ENCODE assay signal across 14 cellular contexts in the genomic region with DNA sequence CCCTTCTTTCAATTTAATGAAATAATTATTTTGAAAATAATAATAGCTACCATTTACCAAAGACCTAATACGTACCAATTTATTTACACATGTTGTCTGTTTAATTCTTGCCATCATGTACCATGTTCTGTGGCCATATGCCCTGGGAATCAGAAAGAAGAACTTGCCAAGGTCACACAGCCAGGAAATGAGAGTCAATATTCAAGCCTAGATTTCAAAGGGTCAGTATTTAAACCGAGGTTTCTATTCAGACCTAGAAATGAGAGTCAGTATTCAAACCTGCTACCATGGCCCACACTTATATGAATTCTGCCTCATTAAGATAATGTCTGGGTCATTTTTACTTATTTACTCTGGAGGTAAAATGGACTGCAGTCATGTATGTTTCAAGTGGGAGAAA.
DNase-seq lines count a peak whose midpoint lies in the region; ATAC-seq, FAIRE-seq and TF ChIP-seq lines count a peak whose summit lies in the region.
"Had no signal": no experiment of that assay in that cellular context is flagged by ENCODE, and none has a peak within 500 bp of the region (broad histone marks: within the 10 kb centered on the region; RNA-seq: fewer than 3 reads in every experiment).

No MANE protein-coding gene starts in this region.

- peak; percentile 57 for ATAC-seq in GM18867 (IDR thresholded peaks at IDR 0.05; ENCODE audit: unreplicated experiment)
- ATAC-seq in GM21786 (IDR thresholded peaks at IDR 0.05; ENCODE audit: unreplicated experiment): peak; percentile 41
- peak; percentile 35 to 65 (median 48) for ATAC-seq in pancreas
- ATAC-seq: effector memory CD8-positive, alpha-beta T cell had no signal

- no peak for FAIRE-seq in RCC 7860 (lab: Jason Lieb, UNC)
- FAIRE-seq in pancreas (lab: Jason Lieb, UNC): no peak

- intact Hi-C loops in pancreas (cut with DNase I): no loop called here

- WGBS in pancreas, 2 donors: 24 to 36% methylated on average over 2 of the region's 2 CpGs

- peak; percentile 28 for DNase-seq in RCC 7860 (ENCODE audit: low spot score)
- no peak for DNase-seq in pancreas
- no peak for DNase-seq in NCI-H1092 (lab: John Stamatoyannopoulos, UW)
- DNase-seq in right atrium auricular region (ENCODE audit: low spot score): no peak
- DNase-seq in NCI-H1436 (lab: John Stamatoyannopoulos, UW): no peak
- no peak for DNase-seq in NCI-H1694 (lab: John Stamatoyannopoulos, UW)
- DNase-seq: activated gamma-delta T cell treated with Interleukin-2 at 50 U/mL for 16 hours; effector memory CD8-positive, alpha-beta T cell; foreskin keratinocyte; naive B cell; NCI-H2107; stimulated activated naive CD4-positive, alpha-beta T cell had no signal

- TF ChIP-seq CTCF in pancreas (IDR thresholded peaks at IDR 0.05) (no peak), right atrium auricular region (IDR thresholded peaks at IDR 0.05) (no peak)

- H3K4me3 ChIP-seq in pancreas: peak overlapping the region in 1 of 4 donors; percentile 1
- H3K4me3 ChIP-seq in right atrium auricular region: no peak overlapping the region

- H3K36me3 ChIP-seq in pancreas (no peaks in the 10 kb centered on the region), right atrium auricular region (no peaks in the 10 kb centered on the region)

- H3K27me3 ChIP-seq in pancreas: no peaks in the 10 kb centered on the region
- H3K27me3 ChIP-seq in right atrium auricular region: no peaks in the 10 kb centered on the region
- H3K27me3 ChIP-seq: foreskin keratinocyte had no signal

- H3K9me3 ChIP-seq in pancreas: no peaks in the 10 kb centered on the region
- no peaks in the 10 kb centered on the region for H3K9me3 ChIP-seq in right atrium auricular region

- H3K27ac ChIP-seq in pancreas: peak overlapping the region in 1 of 4 donors; percentile 75
- H3K27ac ChIP-seq in right atrium auricular region: peak overlapping the region in 1 of 2 donors; percentile 53
- H3K27ac ChIP-seq: foreskin keratinocyte had no signal

- H3K4me1 ChIP-seq in pancreas (peaks cover 5 to 15% (median 14%) of the 10 kb centered on the region in 3 donors), right atrium auricular region (peaks cover 0 to 9% of the 10 kb centered on the region in 2 donors)
